ENCODE assay signal across 18 cellular contexts in the genomic region with DNA sequence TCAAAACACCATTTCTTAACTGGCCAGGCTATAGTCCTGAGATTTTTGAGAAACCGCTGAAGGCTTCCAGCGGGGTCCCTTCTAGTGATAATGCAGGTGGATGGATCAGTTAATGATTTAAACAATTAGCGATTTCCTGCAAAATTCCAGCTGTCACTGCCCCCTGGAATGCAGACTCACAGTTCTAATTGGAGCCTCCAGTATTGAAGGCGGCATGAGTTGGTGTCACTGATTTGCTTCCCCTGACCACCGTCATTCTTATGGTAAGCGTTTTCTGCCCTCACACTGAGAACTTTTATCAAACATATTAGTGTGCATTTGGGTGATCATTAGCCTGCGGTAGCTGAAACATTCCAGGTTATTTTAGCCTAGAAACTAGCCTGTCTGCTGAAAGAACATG.
A peak's percentile ranks its signal among the peaks of the same experiment; 100 is the strongest.
DNase-seq lines count a peak whose midpoint lies in the region; ATAC-seq, FAIRE-seq and TF ChIP-seq lines count a peak whose summit lies in the region.
"Had no signal": no experiment of that assay in that cellular context is flagged by ENCODE, and none has a peak within 500 bp of the region (broad histone marks: within the 10 kb centered on the region; RNA-seq: fewer than 3 reads in every experiment).

No MANE protein-coding gene starts in this region.

- H4K8ac ChIP-seq in H1 (ENCODE audit: extremely low read depth, insufficient read depth, low read length) (no peak overlapping the region), mesendoderm (ENCODE audit: low read depth, low read length) (no peak overlapping the region)

- DNase-seq in GM19239 (ENCODE audit: insufficient read length, low spot score) (no peak), H1 (ENCODE audit: low read depth in 1 of 2, low spot score in 2 of 2) (peak in 1 of 2 experiments; percentile 41), iPS DF 6.9 (ENCODE audit: low read depth, low spot score) (peak; percentile 29), mesendoderm (peak; percentile 67), psoas muscle (no peak), ureter (ENCODE audit: low spot score) (no peak), AG08396 (ENCODE audit: low spot score) (no peak)
- DNase-seq: 8988T; ACHN; C1 segment of cervical spinal cord; Calu3; CD4-positive, alpha-beta T cell; DMS 273 treated with DMSO at 0.1 percent for 48 hours; HCEC 1CT; HFFc6 had no signal

- H2BK5ac ChIP-seq in H1 (ENCODE audit: low read depth, low read length) = no peak overlapping the region
- H2BK5ac ChIP-seq in mesendoderm (ENCODE audit: low read length) = no peak overlapping the region

- H2BK15ac ChIP-seq in H1 (ENCODE audit: low read length) = no peak overlapping the region
- no peak overlapping the region for H2BK15ac ChIP-seq in mesendoderm (replicated peaks; ENCODE audit: low read depth)

- H3K36me3 ChIP-seq in H1 (ENCODE audit: control insufficient read depth in 2 of 4, insufficient read depth in 4 of 4, low read length in 3 of 4) = peaks cover 0 to 9% (median 3%) of the 10 kb centered on the region in 4 experiments; a peak in 2 of 8 replicates
- no peaks in the 10 kb centered on the region for H3K36me3 ChIP-seq in iPS DF 6.9 (ENCODE audit: control insufficient read depth, insufficient read depth, low read length)
- H3K36me3 ChIP-seq in mesendoderm (ENCODE audit: control insufficient read depth, insufficient read depth, low read length) = no peaks in the 10 kb centered on the region
- no peaks in the 10 kb centered on the region for H3K36me3 ChIP-seq in psoas muscle (ENCODE audit: insufficient read depth in 1 of 2, low read depth in 1 of 2)

- ATAC-seq in psoas muscle (no peak), GM21381 (IDR thresholded peaks at IDR 0.05; ENCODE audit: unreplicated experiment) (no peak)

- H3K9me3 ChIP-seq in H1 (ENCODE audit: insufficient read depth in 2 of 2, low read depth in 1 of 2, low read length in 1 of 2) (no peaks in the 10 kb centered on the region), iPS DF 6.9 (ENCODE audit: control insufficient read depth, insufficient read depth, low read length) (no peaks in the 10 kb centered on the region), psoas muscle (no peaks in the 10 kb centered on the region)

- H2AK5ac ChIP-seq in H1 (ENCODE audit: low read depth, low read length) = no peak overlapping the region
- no peak overlapping the region for H2AK5ac ChIP-seq in mesendoderm (ENCODE audit: low read length)

- TF ChIP-seq CTCF in H1 (IDR thresholded peaks at IDR 0.05; ENCODE audit: control extremely low read depth in 1 of 3, insufficient read depth in 1 of 3, low read depth in 1 of 3, low read length in 3 of 3) (no peak), psoas muscle (IDR thresholded peaks at IDR 0.05) (no peak)

- H3K9ac ChIP-seq in H1 (replicated peaks in 1 of 4; ENCODE audit: extremely low read depth in 1 of 4, low read depth in 3 of 4, low read length in 3 of 4) = no peak overlapping the region
- H3K9ac ChIP-seq in mesendoderm (ENCODE audit: low read length) = no peak overlapping the region

- no peak overlapping the region for H3K56ac ChIP-seq in H1 (replicated peaks; ENCODE audit: insufficient read length, low read depth, low read length)
- no peak overlapping the region for H3K56ac ChIP-seq in mesendoderm (ENCODE audit: low read length)

- no peak overlapping the region for H3K14ac ChIP-seq in H1 (ENCODE audit: insufficient read length)

- H4K5ac ChIP-seq in H1 (ENCODE audit: insufficient read length, low read depth, low read length) = no peak overlapping the region
- no peak overlapping the region for H4K5ac ChIP-seq in mesendoderm (ENCODE audit: low read length)

- intact Hi-C loops in psoas muscle (cut with DNase I) = no loop called here

- no peak overlapping the region for H2BK12ac ChIP-seq in H1 (ENCODE audit: low read depth, low read length)

- no peaks in the 10 kb centered on the region for H3K23me2 ChIP-seq in H1 (ENCODE audit: low read depth, low read length)

- no peak overlapping the region for H3K23ac ChIP-seq in H1 (ENCODE audit: insufficient read length)
- no peak overlapping the region for H3K23ac ChIP-seq in mesendoderm (ENCODE audit: low read length)

- H3K18ac ChIP-seq in H1 (ENCODE audit: extremely low read depth, low read length) = no peak overlapping the region
- no peak overlapping the region for H3K18ac ChIP-seq in mesendoderm (ENCODE audit: low read length)

- CTCF ChIA-PET in H1 (lab: Charles Lee; ENCODE audit: partially characterized antibody) = no interaction called here

- H3K4ac ChIP-seq in H1 (replicated peaks; ENCODE audit: insufficient read length, low read depth, low read length) (no peak overlapping the region), mesendoderm (ENCODE audit: low read depth, low read length) (no peak overlapping the region)

- no peaks in the 10 kb centered on the region for H4K20me1 ChIP-seq in H1 (replicated peaks in 1 of 2; ENCODE audit: control insufficient read depth in 1 of 2, insufficient read depth in 2 of 2, low read length in 2 of 2)

- H3K27ac ChIP-seq in H1 (ENCODE audit: low read depth, low read length) = no peak overlapping the region
- H3K27ac ChIP-seq in iPS DF 6.9 (ENCODE audit: low read length) = no peak overlapping the region
- H3K27ac ChIP-seq in mesendoderm (ENCODE audit: low read depth, low read length) = no peak overlapping the region
- H3K27ac ChIP-seq in psoas muscle = no peak overlapping the region

- H3K4me3 ChIP-seq in H1 (ENCODE audit: extremely low read depth in 1 of 4, insufficient read depth in 2 of 4, low read depth in 3 of 4, low read length in 4 of 4) = no peak overlapping the region
- H3K4me3 ChIP-seq in iPS DF 6.9 (ENCODE audit: low read length) = no peak overlapping the region
- no peak overlapping the region for H3K4me3 ChIP-seq in mesendoderm (ENCODE audit: low read length)
- H3K4me3 ChIP-seq in psoas muscle = no peak overlapping the region

- no peak for TF ChIP-seq RAD21 in H1 (IDR thresholded peaks at IDR 0.05 in 1 of 2, conservative IDR thresholded peaks at IDR 0.05 in 1 of 2; ENCODE audit: low read depth in 2 of 2, low read length in 2 of 2)

- 0% methylated on average over 7 of the region's 7 CpGs; no CpG with 5 or more reads in 1 of the 2 experiments for WGBS in H1 (ENCODE audit: extremely low coverage in 1 of 2, insufficient coverage in 1 of 2, insufficient read length in 1 of 2, insufficient replicate concordance in 2 of 2, low coverage in 1 of 2, low lambda C conversion rate in 2 of 2, missing lambda C conversion rate in 1 of 2), 2 experiments
- no CpG with 5 or more reads among the region's 7 CpGs for WGBS in iPS DF 6.9 (ENCODE audit: insufficient coverage, insufficient read length)
- WGBS in mesendoderm (ENCODE audit: extremely low coverage, insufficient coverage, low lambda C conversion rate) = no CpG with 5 or more reads among the region's 7 CpGs
- WGBS in psoas muscle, 3 donors = 40% methylated on average over 7 of the region's 7 CpGs; no CpG with 5 or more reads in 1 of the 3 donors

- H4K91ac ChIP-seq in H1 (replicated peaks; ENCODE audit: insufficient read length, low read length) = no peak overlapping the region

- FAIRE-seq in GM19239 (lab: Jason Lieb, UNC) = peak; percentile 70
- peak; percentile 97 for FAIRE-seq in H1 (lab: Jason Lieb, UNC)
- FAIRE-seq: GM18507, HTR-8/SVneo had no signal

- TF ChIP-seq POLR2A in H1 (IDR thresholded peaks at IDR 0.05; ENCODE audit: control extremely low read depth in 1 of 2, low read depth in 2 of 2, low read length in 2 of 2) = 0 out of 3 replicates have a peak, but pooled peaks of 1 of the 2 experiments have one; percentile 16

- H3K4me2 ChIP-seq in H1 (ENCODE audit: insufficient read depth in 1 of 2, low read depth in 2 of 2, low read length in 2 of 2) (peak overlapping the region in 1 of 2 experiments; percentile 82; a peak in 1 of 4 replicates), mesendoderm (ENCODE audit: low read length) (no peak overlapping the region)

- POLR2A ChIA-PET in H1 (lab: Charles Lee; ENCODE audit: partially characterized antibody) = interaction anchor here (0.6 to 1.4 kb wide), 3 partner anchors 10 to 99 kb away, joined by 3 to 4 read pairs (median 4); partner anchors contain the start of gene TMSB4Y

- H2AFZ ChIP-seq in H1 (ENCODE audit: low read length) = no peak overlapping the region

- H3K27me3 ChIP-seq in H1 (replicated peaks in 1 of 4; ENCODE audit: control insufficient read depth in 3 of 4, extremely low read depth in 1 of 4, insufficient read depth in 3 of 4, low read length in 3 of 4) (no peaks in the 10 kb centered on the region), iPS DF 6.9 (ENCODE audit: control insufficient read depth, insufficient read depth, low read length) (no peaks in the 10 kb centered on the region), mesendoderm (ENCODE audit: insufficient read depth, low read length, poor library complexity) (no peaks in the 10 kb centered on the region), psoas muscle (ENCODE audit: insufficient read depth in 3 of 3, low read length in 2 of 3) (no peaks in the 10 kb centered on the region)

- peaks cover 0 to 12% (median 4%) of the 10 kb centered on the region in 4 experiments; a peak in 4 of 7 replicates for H3K4me1 ChIP-seq in H1 (replicated peaks in 1 of 4; ENCODE audit: control insufficient read depth in 3 of 4, insufficient read depth in 4 of 4, low read length in 3 of 4)
- H3K4me1 ChIP-seq in iPS DF 6.9 (ENCODE audit: control insufficient read depth, insufficient read depth, low read length) = no peaks in the 10 kb centered on the region
- H3K4me1 ChIP-seq in mesendoderm (ENCODE audit: control insufficient read depth, low read depth, low read length) = no peaks in the 10 kb centered on the region
- no peaks in the 10 kb centered on the region for H3K4me1 ChIP-seq in psoas muscle

- H2BK20ac ChIP-seq in H1 (ENCODE audit: low read length) = no peak overlapping the region

- H3K79me2 ChIP-seq in H1 (ENCODE audit: control insufficient read depth in 1 of 2, insufficient read depth in 2 of 2, low read length in 2 of 2) = peaks cover 0 to 19% of the 10 kb centered on the region in 2 experiments; a peak in 2 of 4 replicates
- no peaks in the 10 kb centered on the region for H3K79me2 ChIP-seq in mesendoderm (ENCODE audit: control insufficient read depth, insufficient read depth, low read length)

- no peaks in the 10 kb centered on the region for H3K79me1 ChIP-seq in H1 (ENCODE audit: low read depth, low read length)
- no peaks in the 10 kb centered on the region for H3K79me1 ChIP-seq in mesendoderm (ENCODE audit: low read length)

- H2BK120ac ChIP-seq in H1 (replicated peaks; ENCODE audit: low read depth, low read length) = no peak overlapping the region
- H2BK120ac ChIP-seq in mesendoderm (ENCODE audit: low read depth, low read length) = no peak overlapping the region

- TF ChIP-seq EP300 in H1 (IDR thresholded peaks at IDR 0.05; ENCODE audit: borderline replicate concordance in 1 of 2, low read depth in 2 of 2, low read length in 2 of 2) = peak in 1 of 2 experiments; percentile 26; a peak in 1 of 3 replicates

TF ChIP-seq in H1, 55 proteins besides CTCF, POLR2A, EP300 and RAD21 (continues in another document):
- TF ChIP-seq TCF12 (IDR thresholded peaks at IDR 0.05; ENCODE audit: low read depth, low read length) = 0 out of 2 replicates have a peak, but pooled peaks have one; percentile 63
- TF ChIP-seq POU5F1 (IDR thresholded peaks at IDR 0.05; ENCODE audit: low read depth, low read length) = no peak
- peak in 1 of 2 experiments; percentile 54; a peak in 1 of 4 replicates for TF ChIP-seq SIN3A (conservative IDR thresholded peaks at IDR 0.05 in 1 of 2, IDR thresholded peaks at IDR 0.05 in 1 of 2; ENCODE audit: low read depth in 1 of 2, low read length in 2 of 2)
- peak; percentile 51 for TF ChIP-seq NANOG (IDR thresholded peaks at IDR 0.05; ENCODE audit: insufficient read depth, low read depth, low read length, poor library complexity, severe bottlenecking)

Comparison
In these comparisons a context has a peak if more than half of its experiments do, and no peak if none do; other contexts are left out.
1. DNase-seq: peak in iPS DF 6.9 (single experiment) and mesendoderm (single experiment); none in GM19239 (single experiment), psoas muscle (0 of 2), ureter (single experiment) and AG08396 (single experiment).